ENCODE assay signal across 1 cellular context in the genomic region with DNA sequence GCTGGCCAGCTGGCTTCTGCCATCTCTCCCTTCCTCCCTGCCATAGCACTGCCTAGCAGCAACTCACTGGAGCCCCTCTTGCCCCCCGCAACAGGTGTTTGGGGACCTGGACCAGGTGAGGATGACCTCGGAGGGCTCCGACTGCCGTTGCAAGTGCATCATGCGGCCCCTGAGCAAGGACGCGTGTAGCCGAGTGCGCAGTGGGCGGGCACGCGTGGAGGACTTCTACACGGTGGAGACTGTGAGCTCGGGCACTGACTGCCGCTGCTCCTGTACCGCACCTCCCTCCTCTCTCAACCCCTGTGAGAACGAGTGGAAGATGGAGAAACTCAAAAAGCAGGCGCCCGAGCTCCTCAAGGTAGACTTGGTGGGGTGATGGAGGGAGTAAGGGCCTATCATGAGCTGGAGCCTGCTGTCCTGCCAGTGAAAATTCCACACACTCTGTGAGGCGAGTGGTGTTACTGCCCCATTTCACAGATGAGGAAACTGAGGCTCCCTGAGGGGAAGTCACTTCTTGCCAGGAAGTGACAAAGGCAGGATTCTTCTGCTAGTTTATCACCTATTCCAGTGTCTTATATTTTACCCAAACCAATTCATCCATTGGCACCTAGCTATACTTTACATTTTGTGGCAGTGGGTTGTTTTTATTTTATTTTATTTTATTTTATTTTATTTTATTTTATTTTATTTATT.
TF ChIP-seq lines count a peak whose summit lies in the region.

No MANE protein-coding gene starts in this region.

TF ChIP-seq in H1, 55 proteins besides CTCF, POLR2A, EP300 and RAD21:
- TF ChIP-seq, protein P1, sequence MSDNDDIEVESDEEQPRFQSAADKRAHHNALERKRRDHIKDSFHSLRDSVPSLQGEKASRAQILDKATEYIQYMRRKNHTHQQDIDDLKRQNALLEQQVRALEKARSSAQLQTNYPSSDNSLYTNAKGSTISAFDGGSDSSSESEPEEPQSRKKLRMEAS (IDR thresholded peaks at IDR 0.05) = no peak
- TF ChIP-seq YY1 (IDR thresholded peaks at IDR 0.05; ENCODE audit: low read depth, low read length) (no peak), PHF8 (conservative IDR thresholded peaks at IDR 0.05; ENCODE audit: low read depth, low read length) (no peak), BCL11A (IDR thresholded peaks at IDR 0.05; ENCODE audit: low read depth in 2 of 2, low read length in 2 of 2) (no peak), KDM1A (IDR thresholded peaks at IDR 0.05; ENCODE audit: borderline replicate concordance, low read length) (peak; percentile 44; the same call in 1 of the 2 replicates), CHD1 (IDR thresholded peaks at IDR 0.05; ENCODE audit: low read depth, low read length) (no peak)
